Comparison of ENCODE assay signal across 9 cellular contexts in the genomic region with DNA sequence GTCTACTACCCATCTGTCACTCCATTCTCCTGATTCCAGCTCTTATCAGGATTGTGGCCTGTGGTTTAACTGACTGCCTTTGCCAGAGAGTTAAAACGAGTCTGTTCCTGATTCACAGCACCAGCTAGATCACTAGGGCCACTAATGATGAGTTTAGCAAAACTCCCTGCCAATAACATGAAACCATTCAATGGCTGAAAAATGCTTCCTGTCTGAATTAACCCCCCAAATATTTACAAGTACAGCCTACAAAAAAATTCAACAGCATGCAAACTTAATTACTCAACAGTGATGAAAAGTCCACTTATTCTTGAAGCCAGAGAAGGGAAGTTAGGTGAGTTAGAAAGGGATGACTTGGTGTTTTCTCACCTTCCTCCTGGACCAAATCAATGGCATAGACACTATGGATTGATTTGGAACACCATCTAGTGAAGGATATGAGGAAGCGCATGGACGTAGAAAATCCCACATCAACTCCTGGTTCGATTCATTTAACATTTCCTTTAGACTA.
DNase-seq lines count a peak whose midpoint lies in the region; ATAC-seq and TF ChIP-seq lines count a peak whose summit lies in the region.
"Had no signal": no experiment of that assay in that cellular context is flagged by ENCODE, and none has a peak within 500 bp of the region (broad histone marks: within the 10 kb centered on the region; RNA-seq: fewer than 3 reads in every experiment).

No MANE protein-coding gene starts in this region.

- no peaks in the 10 kb centered on the region for H3K36me3 ChIP-seq in BE2C
- H3K36me3 ChIP-seq in body of pancreas (replicated peaks in 1 of 2; ENCODE audit: insufficient read depth in 1 of 2, low read depth in 2 of 2) = no peaks in the 10 kb centered on the region
- H3K36me3 ChIP-seq in liver (ENCODE audit: control insufficient read depth in 4 of 4, insufficient read depth in 3 of 4, low read depth in 1 of 4, low read length in 3 of 4) = no peaks in the 10 kb centered on the region
- H3K36me3 ChIP-seq in MM.1S (replicated peaks; ENCODE audit: insufficient read depth, low read length) = no peaks in the 10 kb centered on the region

- no peaks in the 10 kb centered on the region for H3K9me2 ChIP-seq in MM.1S (replicated peaks; ENCODE audit: insufficient read depth, low read length)

- H3K9me3 ChIP-seq in BE2C = no peaks in the 10 kb centered on the region
- H3K9me3 ChIP-seq in body of pancreas = no peaks in the 10 kb centered on the region
- no peaks in the 10 kb centered on the region for H3K9me3 ChIP-seq in liver (ENCODE audit: control insufficient read depth in 4 of 4, low read length in 3 of 4)
- no peaks in the 10 kb centered on the region for H3K9me3 ChIP-seq in MM.1S (replicated peaks; ENCODE audit: insufficient read depth, low read length)

- H3K9ac ChIP-seq in liver (ENCODE audit: low read depth in 1 of 2, low read length in 2 of 2) = no peak overlapping the region
- H3K9ac ChIP-seq in MM.1S (ENCODE audit: low read length) = no peak overlapping the region

- no peak for TF ChIP-seq POLR2A in body of pancreas (IDR thresholded peaks at IDR 0.05)

- DNase-seq in BE2C (no peak), body of pancreas (no peak), MM.1S (no peak)
- DNase-seq in activated naive CD4-positive, alpha-beta T cell treated with Interleukin-2 at 50 U/mL for 16 hours = no peak

- H3K79me2 ChIP-seq in MM.1S (ENCODE audit: low read length) = no peaks in the 10 kb centered on the region

- WGBS in body of pancreas, 2 donors = 46 to 62% methylated on average over 4 of the region's 4 CpGs
- 59% methylated on average over 4 of the region's 4 CpGs for WGBS in liver

- H3K4me3 ChIP-seq in BE2C (ENCODE audit: low read depth, low read length) (no peak overlapping the region), body of pancreas (no peak overlapping the region), liver (ENCODE audit: low read depth in 1 of 3, low read length in 3 of 3) (no peak overlapping the region), MM.1S (ENCODE audit: low read length) (no peak overlapping the region)

- H3F3A ChIP-seq in MM.1S (ENCODE audit: insufficient read depth, low read length) = no peaks in the 10 kb centered on the region

- H3K4me1 ChIP-seq in BE2C = no peaks in the 10 kb centered on the region
- H3K4me1 ChIP-seq in body of pancreas = no peaks in the 10 kb centered on the region
- H3K4me1 ChIP-seq in liver (ENCODE audit: control insufficient read depth in 4 of 4, insufficient read depth in 4 of 4, low read length in 3 of 4) = no peaks in the 10 kb centered on the region
- no peaks in the 10 kb centered on the region; the same call in 1 of the 2 replicates for H3K4me1 ChIP-seq in MM.1S (ENCODE audit: low read length)

- no peak overlapping the region for H3K4me2 ChIP-seq in MM.1S (ENCODE audit: low read depth, low read length)

- H2AFZ ChIP-seq in MM.1S (ENCODE audit: low read length) = no peak overlapping the region

- H3K27ac ChIP-seq in body of pancreas = no peak overlapping the region
- H3K27ac ChIP-seq in liver (ENCODE audit: low read depth in 1 of 2, low read length in 2 of 2) = no peak overlapping the region
- no peak overlapping the region for H3K27ac ChIP-seq in MM.1S (ENCODE audit: low read length)

- TF ChIP-seq CTCF in BE2C (IDR thresholded peaks at IDR 0.05; ENCODE audit: low read depth, low read length) (peak; percentile 56), LNCAP (IDR thresholded peaks at IDR 0.05) (peak; percentile 45; the same call in 1 of the 2 replicates), body of pancreas (IDR thresholded peaks at IDR 0.05) (peak in 5 of 7 experiments; percentile 19 to 47 (median 40)), liver (IDR thresholded peaks at IDR 0.05; ENCODE audit: low read depth, low read length, missing input control) (peak; percentile 60), MM.1S (IDR thresholded peaks at IDR 0.05; ENCODE audit: low read length) (no peak)

- intact Hi-C loops in body of pancreas (cut with DNase I) = no loop called here

- TF ChIP-seq RAD21 in liver (IDR thresholded peaks at IDR 0.05) = peak; percentile 86 to 91

- H4K20me1 ChIP-seq in MM.1S (ENCODE audit: insufficient read depth, low read length) = no peaks in the 10 kb centered on the region

- H3K27me3 ChIP-seq in BE2C (no peaks in the 10 kb centered on the region), body of pancreas (no peaks in the 10 kb centered on the region), liver (ENCODE audit: control insufficient read depth in 4 of 4, insufficient read depth in 4 of 4, low read length in 3 of 4) (no peaks in the 10 kb centered on the region), MM.1S (replicated peaks; ENCODE audit: insufficient read depth, low read length) (no peaks in the 10 kb centered on the region)

- no peak for ATAC-seq in body of pancreas
- ATAC-seq in HG03457 (IDR thresholded peaks at IDR 0.05; ENCODE audit: unreplicated experiment) = no peak
- ATAC-seq in GM18907 (IDR thresholded peaks at IDR 0.05; ENCODE audit: unreplicated experiment) = no peak
- ATAC-seq: stimulated activated effector memory CD8-positive, alpha-beta T cell treated with anti-CD3 and anti-CD28 coated beads, Interleukin-12 subunit alpha, Interleukin-12 subunit beta, amount 100 ng/mL, for 72 hours had no signal

TF ChIP-seq in liver, 16 proteins besides CTCF, POLR2A, EP300 and RAD21:
- TF ChIP-seq EGR1 (IDR thresholded peaks at IDR 0.05; ENCODE audit: low read depth in 2 of 2) (no peak), HNF4A (conservative IDR thresholded peaks at IDR 0.05) (no peak)
